Comparison of ENCODE assay signal across 19 cellular contexts in the genomic region with DNA sequence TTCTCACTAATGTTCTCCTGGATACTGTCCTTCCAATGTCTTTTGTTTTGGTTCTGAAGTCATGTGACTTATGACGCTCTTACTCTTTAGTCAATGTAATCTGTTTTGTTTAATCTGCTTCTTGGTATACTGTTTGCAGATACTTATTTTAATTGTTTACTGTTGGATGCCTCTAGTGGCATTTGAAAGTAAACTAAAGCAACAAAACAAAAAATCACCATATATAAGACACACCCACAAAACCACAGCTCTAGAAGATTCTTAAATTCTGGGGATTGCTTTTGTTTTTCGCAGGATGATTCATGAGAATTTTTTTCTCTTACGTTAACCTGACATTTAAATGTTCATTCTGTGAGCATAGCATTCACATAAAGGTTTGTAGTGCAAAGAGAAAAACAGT.
"Had no signal": no experiment of that assay in that cellular context is flagged by ENCODE, and none has a peak within 500 bp of the region (broad histone marks: within the 10 kb centered on the region; RNA-seq: fewer than 3 reads in every experiment).

No MANE protein-coding gene starts in this region.

- H3K27me3 Mint-ChIP-seq: memory B cell, naive B cell had no signal

- DNase-seq: colonic mucosa; effector CD4-positive, alpha-beta T cell; endodermal cell; erythroblast; heart left ventricle; hippocampal formation; kidney glomerular epithelial cell; lower lobe of right lung; naive B cell; sigmoid colon; stimulated activated naive CD4-positive, alpha-beta T cell; stomach; substantia nigra; transverse colon had no signal

- H3K9me3 ChIP-seq: colonic mucosa, lower lobe of right lung, neutrophil, transverse colon had no signal

- H3K4me3 ChIP-seq: colonic mucosa, heart left ventricle, lower lobe of right lung, sigmoid colon, skin epidermis, stomach, thoracic aorta, transverse colon had no signal

- H3K27me3 ChIP-seq: colonic mucosa, heart left ventricle, neutrophil, sigmoid colon, stomach, transverse colon had no signal

- H3K27ac Mint-ChIP-seq: endodermal cell, memory B cell had no signal

- H3K27ac ChIP-seq: colonic mucosa, heart left ventricle, lower lobe of right lung, neutrophil, sigmoid colon, skin epidermis, stomach, thoracic aorta, transverse colon had no signal

- ATAC-seq: heart left ventricle, left lobe of liver, lower lobe of right lung had no signal

- H3K4me1 ChIP-seq: lower lobe of right lung, sigmoid colon, stomach had no signal

- H3K4me3 Mint-ChIP-seq: endodermal cell, memory B cell, naive B cell had no signal

- H3K36me3 ChIP-seq: colonic mucosa, lower lobe of right lung, neutrophil had no signal
